ENCODE assay signal across 11 cellular contexts in the genomic region with DNA sequence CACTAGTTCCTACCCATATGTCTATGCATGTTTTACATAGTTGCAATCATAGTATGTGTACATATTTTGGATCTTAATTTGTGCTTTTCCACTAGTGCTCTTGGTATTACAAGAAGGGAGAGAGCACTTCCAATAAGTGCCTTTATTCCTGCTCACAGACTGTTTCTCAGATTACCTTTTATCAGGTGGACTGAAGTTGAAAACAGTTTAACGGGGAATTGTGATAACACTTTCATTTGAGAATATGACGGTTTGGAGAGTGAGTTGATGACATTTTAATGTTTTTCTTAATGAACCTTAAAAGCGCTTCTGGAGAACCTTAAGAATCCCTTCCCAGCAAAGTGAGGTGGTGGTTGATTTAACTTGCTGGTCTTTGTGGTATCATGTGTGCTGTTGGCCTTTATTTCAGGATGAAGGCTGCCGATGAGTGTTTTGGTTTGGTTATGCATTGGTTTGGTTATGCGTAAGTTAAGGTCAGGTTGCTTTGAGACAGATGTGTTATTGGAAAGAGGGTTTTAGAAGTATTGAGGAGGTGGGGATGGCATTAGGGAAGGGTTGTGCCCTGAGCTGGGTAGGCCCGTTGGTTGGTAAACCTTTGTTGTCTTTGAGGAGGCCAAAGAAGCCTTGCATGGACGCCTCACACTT. TPM values are rescaled to one million over a fixed set of nuclear protein-coding genes. Genes with fewer than 3 reads are reported as not detected.
DNase-seq lines count a peak whose midpoint lies in the region; ATAC-seq and TF ChIP-seq lines count a peak whose summit lies in the region.
"Had no signal": no experiment of that assay in that cellular context is flagged by ENCODE, and none has a peak within 500 bp of the region (broad histone marks: within the 10 kb centered on the region; RNA-seq: fewer than 3 reads in every experiment).

No MANE protein-coding gene starts in this region.

- H3K9me3 Mint-ChIP-seq in activated naive CD4-positive, alpha-beta T cell treated with anti-CD3 and anti-CD28 coated beads, Interleukin-2, amount 50 U/mL, for 24 hours = no peaks in the 10 kb centered on the region
- H3K9me3 Mint-ChIP-seq in activated CD4-positive, alpha-beta T cell treated with anti-CD3 and anti-CD28 coated beads, Interleukin-2, amount 10 ng/mL, durations not matched to agents 7 days and 5 days = no peaks in the 10 kb centered on the region
- H3K9me3 Mint-ChIP-seq in type B pancreatic cell = peaks cover 4% of the 10 kb centered on the region

- ATAC-seq in left lung (no peak), HG02763 (IDR thresholded peaks at IDR 0.05; ENCODE audit: unreplicated experiment) (no peak)

- H3K27me3 Mint-ChIP-seq in activated naive CD4-positive, alpha-beta T cell treated with anti-CD3 and anti-CD28 coated beads, Interleukin-2, amount 50 U/mL, for 24 hours = no peaks in the 10 kb centered on the region
- no peaks in the 10 kb centered on the region for H3K27me3 Mint-ChIP-seq in activated CD4-positive, alpha-beta T cell treated with anti-CD3 and anti-CD28 coated beads, Interleukin-2, amount 10 ng/mL, durations not matched to agents 7 days and 5 days
- no peaks in the 10 kb centered on the region for H3K27me3 Mint-ChIP-seq in type B pancreatic cell

- POLR2A ChIA-PET in activated CD4-positive, alpha-beta T cell treated with anti-CD3 and anti-CD28 coated beads, Interleukin-2, amount 10 ng/mL, durations not matched to agents 7 days and 5 days (lab: Charles Lee) = no interaction called here

- no peaks in the 10 kb centered on the region for H3K27me3 ChIP-seq in left lung
- H3K27me3 ChIP-seq: SJCRH30 had no signal

- H3K27ac ChIP-seq in left lung = peak overlapping the region; percentile 97 to 100
- H3K27ac ChIP-seq: SJCRH30 had no signal

- H3K4me3 ChIP-seq in left lung = peak overlapping the region; percentile 89 to 97
- H3K4me3 ChIP-seq: SJCRH30 had no signal

- TF ChIP-seq CTCF in left lung (IDR thresholded peaks at IDR 0.05) (no peak), type B pancreatic cell (conservative IDR thresholded peaks at IDR 0.05) (no peak)

- peak overlapping the region; percentile 98 for H3K27ac Mint-ChIP-seq in activated naive CD4-positive, alpha-beta T cell treated with anti-CD3 and anti-CD28 coated beads, Interleukin-2, amount 50 U/mL, for 24 hours
- H3K27ac Mint-ChIP-seq in activated CD4-positive, alpha-beta T cell treated with anti-CD3 and anti-CD28 coated beads, Interleukin-2, amount 10 ng/mL, durations not matched to agents 7 days and 5 days = peak overlapping the region; percentile 92
- H3K27ac Mint-ChIP-seq in type B pancreatic cell = peak overlapping the region; percentile 8

- peaks cover 21 to 78% of the 10 kb centered on the region in 2 donors for H3K4me1 ChIP-seq in left lung
- H3K4me1 ChIP-seq: SJCRH30 had no signal

- H3K36me3 Mint-ChIP-seq in activated naive CD4-positive, alpha-beta T cell treated with anti-CD3 and anti-CD28 coated beads, Interleukin-2, amount 50 U/mL, for 24 hours = peaks cover 26% of the 10 kb centered on the region
- H3K36me3 Mint-ChIP-seq in activated CD4-positive, alpha-beta T cell treated with anti-CD3 and anti-CD28 coated beads, Interleukin-2, amount 10 ng/mL, durations not matched to agents 7 days and 5 days (ENCODE audit: low read depth) = peaks cover 56% of the 10 kb centered on the region
- H3K36me3 Mint-ChIP-seq in type B pancreatic cell = peaks cover 33% of the 10 kb centered on the region

- H3K9me3 ChIP-seq in left lung = no peaks in the 10 kb centered on the region
- H3K9me3 ChIP-seq: SJCRH30 had no signal

- peaks cover 59% of the 10 kb centered on the region for H3K4me1 Mint-ChIP-seq in activated naive CD4-positive, alpha-beta T cell treated with anti-CD3 and anti-CD28 coated beads, Interleukin-2, amount 50 U/mL, for 24 hours
- H3K4me1 Mint-ChIP-seq in activated CD4-positive, alpha-beta T cell treated with anti-CD3 and anti-CD28 coated beads, Interleukin-2, amount 10 ng/mL, durations not matched to agents 7 days and 5 days = peaks cover 58% of the 10 kb centered on the region
- peaks cover 60% of the 10 kb centered on the region for H3K4me1 Mint-ChIP-seq in type B pancreatic cell (ENCODE audit: unreplicated experiment)

- H3K36me3 ChIP-seq in left lung = no peaks in the 10 kb centered on the region

- no peak for DNase-seq in activated naive CD4-positive, alpha-beta T cell treated with Interleukin-2 at 50 U/mL for 16 hours
- DNase-seq in activated CD4-positive, alpha-beta T cell treated with anti-CD3 and anti-CD28 coated beads, Interleukin-2, amount 10 ng/mL, durations not matched to agents 7 days and 5 days = no peak
- DNase-seq in left lung (no peak), type B pancreatic cell (ENCODE audit: extremely low spot score, unreplicated experiment) (no peak), D341Med (ENCODE audit: low spot score) (no peak), iPS-NIHi7 (ENCODE audit: extremely low spot score) (no peak)
- DNase-seq: amygdala, hypothalamus, SJCRH30 had no signal

- CTCF ChIA-PET in activated CD4-positive, alpha-beta T cell treated with anti-CD3 and anti-CD28 coated beads, Interleukin-2, amount 10 ng/mL, durations not matched to agents 7 days and 5 days (lab: Charles Lee) = no interaction called here

- intact Hi-C loops in left lung (cut with DNase I) = no loop called here

- H3K4me3 Mint-ChIP-seq in activated naive CD4-positive, alpha-beta T cell treated with anti-CD3 and anti-CD28 coated beads, Interleukin-2, amount 50 U/mL, for 24 hours = peak overlapping the region; percentile 96
- peak overlapping the region; percentile 83 for H3K4me3 Mint-ChIP-seq in activated CD4-positive, alpha-beta T cell treated with anti-CD3 and anti-CD28 coated beads, Interleukin-2, amount 10 ng/mL, durations not matched to agents 7 days and 5 days
- H3K4me3 Mint-ChIP-seq in type B pancreatic cell = peak overlapping the region; percentile 82

RNA-seq across cellular contexts. Expression of a gene that starts 2.8 kb away (rescaled TPM):
- 10 to 100 TPM; 80.1 to 94.1 TPM for total RNA-seq in activated CD4-positive, alpha-beta T cell treated with anti-CD3 and anti-CD28 coated beads, Interleukin-2, amount 10 ng/mL, durations not matched to agents 7 days and 5 days
- total RNA-seq in left lung = 100 to 1,000 TPM; 103 to 104 TPM
- total RNA-seq in type B pancreatic cell (ENCODE audit: low replicate concordance) = 20.2 and 35.1 TPM in 2 replicates

Comparison
In these comparisons a context has a peak if more than half of its experiments do, and no peak if none do; other contexts are left out.
1. H3K27ac Mint-ChIP-seq: peak in every context shown above with its lines; median percentile 98 in activated naive CD4-positive, alpha-beta T cell treated with anti-CD3 and anti-CD28 coated beads, Interleukin-2, amount 50 U/mL, for 24 hours; 92 in activated CD4-positive, alpha-beta T cell treated with anti-CD3 and anti-CD28 coated beads, Interleukin-2, amount 10 ng/mL, durations not matched to agents 7 days and 5 days; 8 in type B pancreatic cell.